In the genomic region with DNA sequence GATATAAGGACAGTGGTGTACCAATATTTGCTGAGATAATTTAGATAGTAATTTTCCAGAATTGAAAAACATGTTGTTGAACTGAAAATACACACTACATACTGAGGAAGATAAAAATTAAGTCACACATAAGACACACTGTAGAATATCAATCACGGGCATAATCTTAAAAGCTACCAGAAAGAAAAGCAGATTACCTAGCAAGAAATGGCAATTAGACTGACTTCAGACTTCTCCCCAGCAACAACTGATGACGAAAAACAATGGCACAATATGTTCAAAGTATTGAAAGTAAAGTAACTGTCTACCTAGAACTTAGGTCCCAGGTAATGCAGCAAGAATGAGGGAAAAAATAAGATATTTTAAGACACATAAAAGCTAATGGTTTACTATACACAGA, we compare ENCODE assay signal across 23 cellular contexts. TPM values are rescaled to one million over a fixed set of nuclear protein-coding genes. Genes with fewer than 3 reads are reported as not detected.
DNase-seq lines count a peak whose midpoint lies in the region; ATAC-seq, FAIRE-seq and TF ChIP-seq lines count a peak whose summit lies in the region.
"Had no signal": no experiment of that assay in that cellular context is flagged by ENCODE, and none has a peak within 500 bp of the region (broad histone marks: within the 10 kb centered on the region; RNA-seq: fewer than 3 reads in every experiment).

No MANE protein-coding gene starts in this region.

- H4K20me1 ChIP-seq in K562 (replicated peaks; ENCODE audit: control insufficient read depth, insufficient read depth, low read length): no peaks in the 10 kb centered on the region

- H3K4me1 ChIP-seq in K562 (replicated peaks in 1 of 2; ENCODE audit: control insufficient read depth in 2 of 2, insufficient read depth in 2 of 2, low read length in 2 of 2) (peaks cover 16 to 46% of the 10 kb centered on the region in 2 experiments), thyroid gland (peaks cover 0 to 17% of the 10 kb centered on the region in 2 donors)
- H3K4me1 ChIP-seq in naive thymus-derived CD4-positive, alpha-beta T cell (ENCODE audit: control insufficient read depth in 2 of 2, insufficient read depth in 2 of 2, low read length in 2 of 2): peaks cover 18 to 43% of the 10 kb centered on the region in 2 donors

- H3K27ac Mint-ChIP-seq in activated naive CD4-positive, alpha-beta T cell treated with anti-CD3 and anti-CD28 coated beads, Interleukin-2, amount 50 U/mL, for 24 hours: peak overlapping the region; percentile 32
- peak overlapping the region in 2 of 9 donors; percentile 14 to 18 for H3K27ac Mint-ChIP-seq in naive thymus-derived CD4-positive, alpha-beta T cell
- H3K27ac Mint-ChIP-seq: CD14-positive monocyte, HFFc6 had no signal

- H3K27me3 ChIP-seq in K562 (ENCODE audit: control insufficient read depth in 2 of 2, insufficient read depth in 2 of 2, low read length in 2 of 2): no peaks in the 10 kb centered on the region
- no peaks in the 10 kb centered on the region for H3K27me3 ChIP-seq in naive thymus-derived CD4-positive, alpha-beta T cell (ENCODE audit: control insufficient read depth in 2 of 2, insufficient read depth in 2 of 2, low read length in 2 of 2)
- H3K27me3 ChIP-seq in thyroid gland: no peaks in the 10 kb centered on the region
- H3K27me3 ChIP-seq: SJSA1 had no signal

- peak overlapping the region; percentile 41 for H3K4me2 ChIP-seq in K562 (ENCODE audit: insufficient read depth, low read length)

- CTCF ChIA-PET in K562 (lab: Yijun Ruan, JAX; ENCODE audit: low intra/inter-chr PET ratio): no interaction called here
- CTCF ChIA-PET in naive thymus-derived CD4-positive, alpha-beta T cell (lab: Charles Lee): no interaction called here

- H3K4me3 Mint-ChIP-seq in activated naive CD4-positive, alpha-beta T cell treated with anti-CD3 and anti-CD28 coated beads, Interleukin-2, amount 50 U/mL, for 24 hours: no peak overlapping the region
- peak overlapping the region in 6 of 10 donors; percentile 5 to 44 (median 26) for H3K4me3 Mint-ChIP-seq in naive thymus-derived CD4-positive, alpha-beta T cell
- H3K4me3 Mint-ChIP-seq: CD14-positive monocyte, H9, HFFc6 had no signal

- no peak for FAIRE-seq in K562 (lab: Jason Lieb, UNC)
- FAIRE-seq: A204.1, GM12891, RCC 7860 had no signal

- TF ChIP-seq EP300 in K562 (IDR thresholded peaks at IDR 0.05; ENCODE audit: low read length): no peak

- intact Hi-C loops in K562 (cut with micrococcal nuclease) (no loop called here), thyroid gland (cut with DNase I) (no loop called here)
- intact Hi-C loops in naive thymus-derived CD4-positive, alpha-beta T cell (cut with micrococcal nuclease): loop anchor here (2.0 to 5.0 kb wide), 2 partner anchors 15 to 36 kb away; no protein-coding TSS in a partner anchor

- no peak for TF ChIP-seq POLR2A in K562 (conservative IDR thresholded peaks at IDR 0.05)
- TF ChIP-seq POLR2A in thyroid gland (IDR thresholded peaks at IDR 0.05): no peak

- H3K27ac ChIP-seq in K562 (ENCODE audit: extremely low read depth, low read depth, low read length) (peak overlapping the region; percentile 45; the same call in 2 of the 3 replicates), thyroid gland (no peak overlapping the region)
- no peak overlapping the region for H3K27ac ChIP-seq in naive thymus-derived CD4-positive, alpha-beta T cell (ENCODE audit: low read depth, low read length)
- H3K27ac ChIP-seq: HL-60, SJSA1 had no signal

- TF ChIP-seq CTCF in K562 (IDR thresholded peaks at IDR 0.05 in 2 of 3, conservative IDR thresholded peaks at IDR 0.05 in 1 of 3; ENCODE audit: insufficient read depth in 2 of 3, low read depth in 1 of 3, low read length in 3 of 3): no peak
- TF ChIP-seq CTCF in thyroid gland (IDR thresholded peaks at IDR 0.05): no peak

- peak; percentile 5 for ATAC-seq in K562
- no peak for ATAC-seq in naive thymus-derived CD4-positive, alpha-beta T cell

- H3K36me3 Mint-ChIP-seq in activated naive CD4-positive, alpha-beta T cell treated with anti-CD3 and anti-CD28 coated beads, Interleukin-2, amount 50 U/mL, for 24 hours: peaks cover 2% of the 10 kb centered on the region
- peaks cover 0 to 5% (median 2%) of the 10 kb centered on the region in 5 donors for H3K36me3 Mint-ChIP-seq in naive thymus-derived CD4-positive, alpha-beta T cell

- POLR2A ChIA-PET in K562 (lab: Yijun Ruan, JAX): interaction anchor here (1.2 kb wide), 1 partner anchor 15 kb away, joined by 3 read pairs; no protein-coding TSS in a partner anchor
- POLR2A ChIA-PET in naive thymus-derived CD4-positive, alpha-beta T cell (lab: Charles Lee): no interaction called here

- H3K9me1 ChIP-seq in K562 (ENCODE audit: control insufficient read depth, insufficient read depth, low read length): no peaks in the 10 kb centered on the region

- no peaks in the 10 kb centered on the region for H3K27me3 Mint-ChIP-seq in activated naive CD4-positive, alpha-beta T cell treated with anti-CD3 and anti-CD28 coated beads, Interleukin-2, amount 50 U/mL, for 24 hours
- H3K27me3 Mint-ChIP-seq in naive thymus-derived CD4-positive, alpha-beta T cell: no peaks in the 10 kb centered on the region

- H3K9me3 Mint-ChIP-seq in activated naive CD4-positive, alpha-beta T cell treated with anti-CD3 and anti-CD28 coated beads, Interleukin-2, amount 50 U/mL, for 24 hours: no peaks in the 10 kb centered on the region
- no peaks in the 10 kb centered on the region for H3K9me3 Mint-ChIP-seq in naive thymus-derived CD4-positive, alpha-beta T cell
- H3K9me3 Mint-ChIP-seq: CD14-positive monocyte, H9, HFFc6 had no signal

- BruUV-seq in K562 (replicated peaks; lab: Mats Ljungman, UMichigan): no TSS peak

- peak overlapping the region in 1 of 2 experiments; percentile 37; a peak in 2 of 4 replicates for H3K9ac ChIP-seq in K562 (ENCODE audit: insufficient read depth in 1 of 2, low read depth in 2 of 2, low read length in 2 of 2)

- H2AFZ ChIP-seq in K562 (ENCODE audit: low read depth, low read length): no peak overlapping the region

- H3K9me3 ChIP-seq in K562 (replicated peaks; ENCODE audit: control insufficient read depth, insufficient read depth, low read depth, low read length): no peaks in the 10 kb centered on the region
- H3K9me3 ChIP-seq in naive thymus-derived CD4-positive, alpha-beta T cell (ENCODE audit: control insufficient read depth in 2 of 3, low read length in 3 of 3): no peaks in the 10 kb centered on the region
- H3K9me3 ChIP-seq in thyroid gland: no peaks in the 10 kb centered on the region
- H3K9me3 ChIP-seq: SJSA1 had no signal

- in situ Hi-C loops in K562 (cut with MboI): no loop called here

- TF ChIP-seq RAD21 in K562 (CRISPR knock-in tag; conservative IDR thresholded peaks at IDR 0.05 in 1 of 2, IDR thresholded peaks at IDR 0.05 in 1 of 2): no peak

- H3K36me3 ChIP-seq in K562 (ENCODE audit: control insufficient read depth, insufficient read depth, low read length): peaks cover 13% of the 10 kb centered on the region; the same call in 2 of the 3 replicates
- peaks cover 0 to 5% (median 0%) of the 10 kb centered on the region in 3 experiments for H3K36me3 ChIP-seq in naive thymus-derived CD4-positive, alpha-beta T cell (ENCODE audit: control insufficient read depth in 2 of 3, insufficient read depth in 3 of 3, low read length in 3 of 3)
- H3K36me3 ChIP-seq in thyroid gland: no peaks in the 10 kb centered on the region

- WGBS in K562 (ENCODE audit: insufficient coverage, low coverage, missing lambda C conversion rate): 39% methylated on average over 2 of the region's 2 CpGs
- 68 to 74% methylated on average over 2 of the region's 2 CpGs for WGBS in thyroid gland, 2 donors

- DNase-seq in activated naive CD4-positive, alpha-beta T cell treated with Interleukin-2 at 50 U/mL for 16 hours: no peak
- DNase-seq in NCI-H82 (lab: John Stamatoyannopoulos, UW) (peak; percentile 34), K562 (ENCODE audit: extremely low read depth in 1 of 4, low spot score in 3 of 4) (no peak), thyroid gland (no peak), NCI-H1694 treated with DMSO at 0.1 percent for 48 hours (lab: John Stamatoyannopoulos, UW) (no peak)
- DNase-seq in naive thymus-derived CD4-positive, alpha-beta T cell: no peak
- DNase-seq: DND-41, H9, HFFc6, KG1, NCI-H1105, NCI-H2081, NCI-H2171, NCI-H345, NCI-H524, OCI-M1 had no signal

- H3K4me1 Mint-ChIP-seq in activated naive CD4-positive, alpha-beta T cell treated with anti-CD3 and anti-CD28 coated beads, Interleukin-2, amount 50 U/mL, for 24 hours: peaks cover 92% of the 10 kb centered on the region
- peaks cover 57 to 93% (median 85%) of the 10 kb centered on the region in 7 donors for H3K4me1 Mint-ChIP-seq in naive thymus-derived CD4-positive, alpha-beta T cell

- H3K4me3 ChIP-seq in K562: no peak overlapping the region
- no peak overlapping the region for H3K4me3 ChIP-seq in naive thymus-derived CD4-positive, alpha-beta T cell (ENCODE audit: low read length)
- no peak overlapping the region for H3K4me3 ChIP-seq in thyroid gland (replicated peaks in 1 of 3)
- H3K4me3 ChIP-seq: SJSA1 had no signal

- H3K79me2 ChIP-seq in K562 (ENCODE audit: control insufficient read depth, insufficient read depth, low read length): peaks cover 100% of the 10 kb centered on the region

RNA-seq across cellular contexts. Expression of gene NOL7, which starts 46.5 kb away (rescaled TPM):
- total RNA-seq in K562 (2011; cell fraction: chromatin; rRNA removed; ENCODE audit: low replicate concordance): 19.4 and 35.8 TPM in 2 replicates
- total RNA-seq in K562 (2011; cell fraction: nucleolus; rRNA removed): 26.6 and 26.8 TPM in 2 replicates
- 28.4 and 33.0 TPM in 2 replicates for total RNA-seq in K562 (2011; cell fraction: nucleoplasm; rRNA removed)
- 199 and 235 TPM in 2 replicates for total RNA-seq in K562 (2014; rRNA removed)
- total RNA-seq in K562 (2014; rRNA removed; fragmentation: Illumina TruSeq; extraction: Trizol): 167 and 196 TPM in 2 replicates
- total RNA-seq in K562 (2015; rRNA removed; fragmentation: Illumina TruSeq; extraction: Trizol): 159 and 162 TPM in 2 replicates
- 137 and 146 TPM in 2 replicates for total RNA-seq in K562 (2021)
- polyA plus RNA-seq in K562 (2011; rRNA removed): 47.0 and 79.2 TPM in 2 replicates
- polyA plus RNA-seq in K562 (2011; cell fraction: cytosol; rRNA removed): 31.3 and 35.5 TPM in 2 replicates
- 23.3 and 29.9 TPM in 2 replicates for polyA plus RNA-seq in K562 (2011; cell fraction: nucleus; rRNA removed)
- 125 and 138 TPM in 2 replicates for polyA plus RNA-seq in K562 (2012)
- 157 and 177 TPM in 2 replicates for polyA plus RNA-seq in K562 (2014; fragmentation: Illumina TruSeq; extraction: Trizol)
- polyA plus RNA-seq in K562 (2014; fragmentation: Nextera tagmentation; extraction: Ambion mirVana): 10 to 100 TPM; 19.4 to 23.4 TPM
- polyA plus RNA-seq in K562 (2014; rRNA removed): 214 TPM in 2 replicates
- polyA minus RNA-seq in K562 (2011; rRNA and poly(A)+ RNA removed): 22.9 and 25.8 TPM in 2 replicates
- polyA minus RNA-seq in K562 (2011; cell fraction: cytosol; rRNA and poly(A)+ RNA removed): 20.5 and 24.8 TPM in 2 replicates
- 17.0 and 21.9 TPM in 2 replicates for polyA minus RNA-seq in K562 (2011; cell fraction: nucleus; rRNA and poly(A)+ RNA removed)
- total RNA-seq in naive thymus-derived CD4-positive, alpha-beta T cell: 10 to 100 TPM; 49.1 to 65.2 (median 62.1) TPM
- polyA plus RNA-seq in naive thymus-derived CD4-positive, alpha-beta T cell: 100 to 1,000 TPM; 135 to 145 TPM
- 100 to 1,000 TPM in 2 of 4 donors, 10 to 100 TPM in 2; 62.9 to 133 (median 101) TPM for total RNA-seq in thyroid gland

RNA-seq across cellular contexts. Expression of gene RANBP9, which starts 50.0 kb away (rescaled TPM):
- 23.7 and 84.5 TPM in 2 replicates for total RNA-seq in K562 (2011; cell fraction: chromatin; rRNA removed; ENCODE audit: low replicate concordance)
- total RNA-seq in K562 (2011; cell fraction: nucleolus; rRNA removed): 11.0 and 16.3 TPM in 2 replicates
- 31.1 and 32.8 TPM in 2 replicates for total RNA-seq in K562 (2011; cell fraction: nucleoplasm; rRNA removed)
- total RNA-seq in K562 (2014; rRNA removed) (34.7 and 36.4 TPM in 2 replicates), K562 (2014; rRNA removed; fragmentation: Illumina TruSeq; extraction: Trizol) (64.8 and 74.0 TPM in 2 replicates), K562 (2015; rRNA removed; fragmentation: Illumina TruSeq; extraction: Trizol) (60.3 and 61.5 TPM in 2 replicates), K562 (2021) (80.4 and 87.0 TPM in 2 replicates), thyroid gland (10 to 100 TPM; 26.8 to 42.6 (median 32.4) TPM)
- polyA plus RNA-seq in K562 (2011; rRNA removed) (54.2 and 83.6 TPM in 2 replicates), K562 (2014; fragmentation: Illumina TruSeq; extraction: Trizol) (124 and 130 TPM in 2 replicates), K562 (2014; fragmentation: Nextera tagmentation; extraction: Ambion mirVana) (10 to 100 TPM; 27.5 to 31.2 TPM), K562 (2014; rRNA removed) (51.2 and 53.5 TPM in 2 replicates)
- polyA plus RNA-seq in K562 (2011; cell fraction: cytosol; rRNA removed): 30.0 and 36.4 TPM in 2 replicates
- 43.2 and 52.8 TPM in 2 replicates for polyA plus RNA-seq in K562 (2011; cell fraction: nucleus; rRNA removed)
- 68.7 and 70.4 TPM in 2 replicates for polyA plus RNA-seq in K562 (2012)
- 126 and 143 TPM in 2 replicates for polyA minus RNA-seq in K562 (2011; rRNA and poly(A)+ RNA removed)
- 54.5 and 56.1 TPM in 2 replicates for polyA minus RNA-seq in K562 (2011; cell fraction: cytosol; rRNA and poly(A)+ RNA removed)
- polyA minus RNA-seq in K562 (2011; cell fraction: nucleus; rRNA and poly(A)+ RNA removed): 19.8 and 32.3 TPM in 2 replicates
- total RNA-seq in naive thymus-derived CD4-positive, alpha-beta T cell: 10 to 100 TPM; 45.4 to 56.9 (median 49.2) TPM
- 1 to 10 TPM; 2.7 to 3.5 TPM for polyA plus RNA-seq in naive thymus-derived CD4-positive, alpha-beta T cell

Comparison
In these comparisons a context has a peak if more than half of its experiments do, and no peak if none do; other contexts are left out.
1. intact Hi-C loops: an anchor here in naive thymus-derived CD4-positive, alpha-beta T cell (2.0 to 5.0 kb wide); none called in K562 and thyroid gland.